ENCODE assay signal across 21 cellular contexts in genomic region chr1:74895411-74895810, GRCh38.
"Had no signal": no experiment of that assay in that cellular context is flagged by ENCODE, and none has a peak within 500 bp of the region (broad histone marks: within the 10 kb centered on the region; RNA-seq: fewer than 3 reads in every experiment).

No MANE protein-coding gene starts in this region.

- H2AFZ ChIP-seq: neural progenitor cell had no signal

- H3K4me3 ChIP-seq: left ventricle myocardium inferior, lung, neural progenitor cell, ovary, right atrium auricular region, right lobe of liver, smooth muscle cell, tibial nerve, uterus had no signal

- H3K9ac ChIP-seq: neural progenitor cell had no signal

- H3K27me3 ChIP-seq: neural progenitor cell, ovary, right atrium auricular region, right lobe of liver, tibial nerve, uterus had no signal

- H3K36me3 ChIP-seq: left ventricle myocardium inferior, neural progenitor cell, ovary, right atrium auricular region, right lobe of liver, tibial nerve, uterus had no signal

- H3K27ac ChIP-seq: left ventricle myocardium inferior, neural progenitor cell, ovary, right atrium auricular region, right lobe of liver, tibial nerve, uterus had no signal

- DNase-seq: islet precursor cell; left ventricle myocardium inferior; mesendoderm; naive B cell; natural killer cell; nephron progenitor cell; ovary; right lobe of liver; stimulated activated CD4-positive, alpha-beta T cell treated with anti-CD3 and anti-CD28 coated beads, Interleukin-1b, Interleukin-23, amount 100 ng/mL, for 48 hours; stimulated activated CD4-positive, alpha-beta T cell treated with anti-CD3 and anti-CD28 coated beads, Interleukin-2, amount 100 ng/mL, for 48 hours; stimulated activated CD4-positive, alpha-beta T cell treated with anti-CD3 and anti-CD28 coated beads, Interleukin-4, amount 100 ng/mL, for 4 hours; stimulated activated CD8-positive, alpha-beta memory T cell treated with anti-CD3 and anti-CD28 coated beads, Interleukin-4, amount 100 ng/mL, for 48 hours; stimulated activated naive CD4-positive, alpha-beta T cell treated with Interleukin-2 at 50 U/mL for 16 hours; stimulated activated naive CD8-positive, alpha-beta T cell treated with anti-CD3 and anti-CD28 coated beads, Interleukin-15, amount 100 ng/mL, for 72 hours; substantia nigra; uterus had no signal

- H3K4me2 ChIP-seq: neural progenitor cell, smooth muscle cell had no signal

- H3K9me3 ChIP-seq: ovary, right atrium auricular region, right lobe of liver, tibial nerve, uterus had no signal

- H3K4me1 ChIP-seq: left ventricle myocardium inferior, neural progenitor cell, right atrium auricular region, right lobe of liver, tibial nerve, uterus had no signal
